In the genomic region with DNA sequence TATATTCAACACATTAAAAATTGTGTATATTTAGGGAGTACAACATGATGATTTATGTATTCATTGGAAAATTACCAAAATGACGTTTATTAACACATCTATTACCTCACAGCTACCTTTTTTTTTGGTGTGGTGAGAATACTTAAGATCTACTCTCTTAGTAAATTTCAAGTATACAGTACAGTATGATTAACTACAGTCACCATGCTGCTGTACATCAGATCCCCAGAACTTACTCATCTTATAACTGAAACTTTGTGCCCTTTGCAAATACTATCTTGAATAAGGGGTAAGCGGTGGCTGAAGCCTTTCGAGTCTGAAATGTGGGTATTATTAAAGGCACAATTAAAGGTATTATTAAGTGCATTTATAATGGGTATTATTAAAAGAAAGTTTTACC, we compare ENCODE assay signal across 8 cellular contexts. TPM values are rescaled to one million over a fixed set of nuclear protein-coding genes. Genes with fewer than 3 reads are reported as not detected.
DNase-seq lines count a peak whose midpoint lies in the region; ATAC-seq and TF ChIP-seq lines count a peak whose summit lies in the region.

No MANE protein-coding gene starts in this region.

- no peaks in the 10 kb centered on the region for H4K20me1 ChIP-seq in smooth muscle cell (ENCODE audit: low read depth)

- H3K9me3 Mint-ChIP-seq in T-helper 2 cell treated with Interferon-gamma antibody and Interleukin-4, amounts not matched to agents 5 μg/mL and 100 μg/mL, for 36 hours = no peaks in the 10 kb centered on the region

- peaks cover 1% of the 10 kb centered on the region for H3K36me3 Mint-ChIP-seq in T-helper 2 cell treated with Interferon-gamma antibody and Interleukin-4, amounts not matched to agents 5 μg/mL and 100 μg/mL, for 36 hours (ENCODE audit: low read depth)

- H3K9me3 ChIP-seq in smooth muscle cell (replicated peaks; ENCODE audit: low read depth) = no peaks in the 10 kb centered on the region
- H3K9me3 ChIP-seq in Peyer's patch = no peaks in the 10 kb centered on the region

- no peak for TF ChIP-seq POLR2A in lower leg skin (IDR thresholded peaks at IDR 0.05)
- TF ChIP-seq POLR2A in Peyer's patch (IDR thresholded peaks at IDR 0.05) = no peak

- H3K4me1 Mint-ChIP-seq in T-helper 2 cell treated with Interferon-gamma antibody and Interleukin-4, amounts not matched to agents 5 μg/mL and 100 μg/mL, for 36 hours (ENCODE audit: low read depth) = peaks cover 14% of the 10 kb centered on the region

- TF ChIP-seq CTCF in fibroblast of pulmonary artery (IDR thresholded peaks at IDR 0.05; ENCODE audit: low read length, missing control alignments) (no peak), smooth muscle cell (IDR thresholded peaks at IDR 0.05; ENCODE audit: borderline replicate concordance, insufficient read depth, poor library complexity, severe bottlenecking) (no peak), lower leg skin (IDR thresholded peaks at IDR 0.05) (no peak), Peyer's patch (IDR thresholded peaks at IDR 0.05) (no peak)

- H3K27ac Mint-ChIP-seq in T-helper 2 cell treated with Interferon-gamma antibody and Interleukin-4, amounts not matched to agents 5 μg/mL and 100 μg/mL, for 36 hours = no peak overlapping the region

- no peaks in the 10 kb centered on the region for H3K27me3 ChIP-seq in smooth muscle cell (ENCODE audit: low read depth)
- no peaks in the 10 kb centered on the region for H3K27me3 ChIP-seq in Peyer's patch

- ATAC-seq in HG02840 (IDR thresholded peaks at IDR 0.05; ENCODE audit: low FRiP score, unreplicated experiment) = no peak

- peaks cover 2% of the 10 kb centered on the region for H3K27me3 Mint-ChIP-seq in T-helper 2 cell treated with Interferon-gamma antibody and Interleukin-4, amounts not matched to agents 5 μg/mL and 100 μg/mL, for 36 hours (ENCODE audit: low read depth)

- WGBS in smooth muscle cell (ENCODE audit: low lambda C conversion rate) = 58% methylated on average over 3 of the region's 3 CpGs
- WGBS in lower leg skin, 2 donors = 42 to 50% methylated on average over 3 of the region's 3 CpGs

- no peak overlapping the region for H3K27ac ChIP-seq in smooth muscle cell (ENCODE audit: low read depth)
- H3K27ac ChIP-seq in Peyer's patch = no peak overlapping the region

- intact Hi-C loops in lower leg skin (cut with DNase I; ENCODE audit: low total_unique reads) = no loop called here

- H3K4me1 ChIP-seq in smooth muscle cell (ENCODE audit: low read depth) (no peaks in the 10 kb centered on the region), Peyer's patch (no peaks in the 10 kb centered on the region)

- H3K4me3 Mint-ChIP-seq in T-helper 2 cell treated with Interferon-gamma antibody and Interleukin-4, amounts not matched to agents 5 μg/mL and 100 μg/mL, for 36 hours = peak overlapping the region; percentile 83

- H3K4me3 ChIP-seq in fibroblast of pulmonary artery (replicated peaks; ENCODE audit: low read depth, low read length) (peak overlapping the region; percentile 57), smooth muscle cell (peak overlapping the region; percentile 61), lower leg skin (ENCODE audit: low read depth, poor library complexity, severe bottlenecking) (no peak overlapping the region), Peyer's patch (peak overlapping the region in 2 of 4 donors; percentile 55 to 57)

- no peak overlapping the region for H2AFZ ChIP-seq in smooth muscle cell (ENCODE audit: low read depth)

- DNase-seq in NCI-H2107 treated with DMSO at 0.1 percent for 48 hours (lab: John Stamatoyannopoulos, UW; ENCODE audit: unreplicated experiment) (peak; percentile 13), NCI-H2107 (lab: John Stamatoyannopoulos, UW) (no peak), fibroblast of pulmonary artery (ENCODE audit: low read depth) (no peak), smooth muscle cell (lab: John Stamatoyannopoulos, UW; ENCODE audit: unreplicated experiment) (no peak), lower leg skin (ENCODE audit: low spot score in 2 of 2) (no peak), Peyer's patch (no peak)
- no peak for DNase-seq in T-helper 2 cell treated with Interferon-gamma antibody and Interleukin-4, amounts not matched to agents 5 μg/mL and 100 μg/mL, for 36 hours (ENCODE audit: low spot score)

- H3K4me2 ChIP-seq in smooth muscle cell = peak overlapping the region; percentile 87

- H3K36me3 ChIP-seq in smooth muscle cell (ENCODE audit: low read depth) = no peaks in the 10 kb centered on the region
- H3K36me3 ChIP-seq in Peyer's patch = no peaks in the 10 kb centered on the region

- no peaks in the 10 kb centered on the region for H3K79me2 ChIP-seq in smooth muscle cell (ENCODE audit: low read depth)

- no peak overlapping the region for H3K9ac ChIP-seq in smooth muscle cell (ENCODE audit: low read depth)

- no peaks in the 10 kb centered on the region for H3F3A ChIP-seq in smooth muscle cell (ENCODE audit: low read depth)

RNA-seq across cellular contexts. Expression of a gene that starts 1.0 kb away (rescaled TPM):
- total RNA-seq in smooth muscle cell (7.9 and 9.0 TPM in 2 replicates), lower leg skin (1 to 10 TPM in 3 of 4 donors, under 1 TPM in 1; 0.76 to 4.0 (median 2.5) TPM), Peyer's patch (1 to 10 TPM; 2.5 to 6.3 (median 4.4) TPM)
- polyA plus RNA-seq in smooth muscle cell = 3.3 and 4.5 TPM in 2 replicates
